Comparison of ENCODE assay signal across 27 cellular contexts in genomic region chr7:64838691-64839090, GRCh38. TPM values are rescaled to one million over a fixed set of nuclear protein-coding genes. Genes with fewer than 3 reads are reported as not detected.
DNase-seq lines count a peak whose midpoint lies in the region; ATAC-seq, FAIRE-seq and TF ChIP-seq lines count a peak whose summit lies in the region.
"Had no signal": no experiment of that assay in that cellular context is flagged by ENCODE, and none has a peak within 500 bp of the region (broad histone marks: within the 10 kb centered on the region; RNA-seq: fewer than 3 reads in every experiment).

No MANE protein-coding gene starts in this region.

- CTCF ChIA-PET in K562 (lab: Yijun Ruan, JAX; ENCODE audit: low intra/inter-chr PET ratio) = no interaction called here

- H3K27me3 ChIP-seq in K562 (ENCODE audit: control insufficient read depth in 2 of 2, insufficient read depth in 2 of 2, low read length in 2 of 2) (no peaks in the 10 kb centered on the region), testis (no peaks in the 10 kb centered on the region)
- H3K27me3 ChIP-seq: BE2C, BLaER1 had no signal

- H2AFZ ChIP-seq in K562 (ENCODE audit: low read depth, low read length) = no peak overlapping the region

- H3K79me2 ChIP-seq in K562 (ENCODE audit: control insufficient read depth, insufficient read depth, low read length) = no peaks in the 10 kb centered on the region

- H4K20me1 ChIP-seq in K562 (replicated peaks; ENCODE audit: control insufficient read depth, insufficient read depth, low read length) = no peaks in the 10 kb centered on the region
- H4K20me1 ChIP-seq: BLaER1 had no signal

- peaks cover 35% of the 10 kb centered on the region for H3K36me3 Mint-ChIP-seq in activated T-cell treated with anti-CD3 and anti-CD28 coated beads, Interleukin-2, amount 50 U/mL, for 24 hours (ENCODE audit: low read depth)

- FAIRE-seq in K562 (lab: Jason Lieb, UNC) = no peak
- FAIRE-seq: A204.1, GM12892, GM18507 had no signal

- no peak overlapping the region for H3K27ac Mint-ChIP-seq in activated T-cell treated with anti-CD3 and anti-CD28 coated beads, Interleukin-2, amount 50 U/mL, for 24 hours
- H3K27ac Mint-ChIP-seq: CD4-positive, alpha-beta memory T cell; CD4-positive, CD25-positive, alpha-beta regulatory T cell had no signal

- POLR2A ChIA-PET in K562 (lab: Yijun Ruan, JAX) = no interaction called here

- H3K27me3 Mint-ChIP-seq in activated T-cell treated with anti-CD3 and anti-CD28 coated beads, Interleukin-2, amount 50 U/mL, for 24 hours = no peaks in the 10 kb centered on the region
- H3K27me3 Mint-ChIP-seq: CD4-positive, alpha-beta memory T cell; CD4-positive, CD25-positive, alpha-beta regulatory T cell had no signal

- peaks cover 7% of the 10 kb centered on the region for H3K9me3 ChIP-seq in K562 (replicated peaks; ENCODE audit: control insufficient read depth, insufficient read depth, low read depth, low read length)
- no peaks in the 10 kb centered on the region for H3K9me3 ChIP-seq in testis
- H3K9me3 ChIP-seq: BE2C had no signal

- no peak for TF ChIP-seq EP300 in K562 (IDR thresholded peaks at IDR 0.05; ENCODE audit: low read length)

- H3K4me1 ChIP-seq in K562 (replicated peaks in 1 of 2; ENCODE audit: control insufficient read depth in 2 of 2, insufficient read depth in 2 of 2, low read length in 2 of 2) = no peaks in the 10 kb centered on the region
- H3K4me1 ChIP-seq in testis = no peaks in the 10 kb centered on the region
- H3K4me1 ChIP-seq: BE2C, BLaER1 had no signal

- no peaks in the 10 kb centered on the region for H3K36me3 ChIP-seq in K562 (ENCODE audit: control insufficient read depth, insufficient read depth, low read length)
- H3K36me3 ChIP-seq in testis (ENCODE audit: low read depth, missing control alignments) = no peaks in the 10 kb centered on the region
- H3K36me3 ChIP-seq: BE2C had no signal

- ATAC-seq in K562 = no peak
- ATAC-seq in HG02840 (IDR thresholded peaks at IDR 0.05; ENCODE audit: low FRiP score, unreplicated experiment) = no peak
- ATAC-seq: GM12878 had no signal

- H3K4me1 Mint-ChIP-seq in activated T-cell treated with anti-CD3 and anti-CD28 coated beads, Interleukin-2, amount 50 U/mL, for 24 hours (ENCODE audit: low read depth) = no peaks in the 10 kb centered on the region
- H3K4me1 Mint-ChIP-seq: CD14-positive monocyte; CD4-positive, alpha-beta memory T cell had no signal

- TF ChIP-seq RAD21 in K562 (CRISPR knock-in tag; conservative IDR thresholded peaks at IDR 0.05 in 1 of 2, IDR thresholded peaks at IDR 0.05 in 1 of 2) = no peak

- TF ChIP-seq CTCF in K562 (IDR thresholded peaks at IDR 0.05 in 2 of 3, conservative IDR thresholded peaks at IDR 0.05 in 1 of 3; ENCODE audit: insufficient read depth in 2 of 3, low read depth in 1 of 3, low read length in 3 of 3) (no peak), testis (IDR thresholded peaks at IDR 0.05) (no peak)

- peaks cover 61% of the 10 kb centered on the region for H3K9me3 Mint-ChIP-seq in activated T-cell treated with anti-CD3 and anti-CD28 coated beads, Interleukin-2, amount 50 U/mL, for 24 hours

- TF ChIP-seq POLR2A in K562 (conservative IDR thresholded peaks at IDR 0.05) (no peak), testis (IDR thresholded peaks at IDR 0.05) (no peak)

- DNase-seq in activated T-cell treated with anti-CD3 and anti-CD28 coated beads, Interleukin-2, amount 50 U/mL, for 24 hours = no peak
- no peak for DNase-seq in activated T-cell treated with anti-CD3 and anti-CD28 coated beads for 4 hours
- peak in 3 of 4 experiments; percentile 12 to 48 (median 21) for DNase-seq in K562 (ENCODE audit: extremely low read depth in 1 of 4, low spot score in 3 of 4)
- peak; percentile 18 for DNase-seq in fibroblast of the conjunctiva (ENCODE audit: low read depth)
- DNase-seq in testis = no peak
- DNase-seq: 8988T; ACHN; BE2C; C1 segment of cervical spinal cord; CD4-positive, alpha-beta memory T cell; CD4-positive, CD25-positive, alpha-beta regulatory T cell; CD8-positive, alpha-beta memory T cell; COR-L47; DMS 273 treated with DMSO at 0.1 percent for 48 hours; DMS153; DMS53; DMS79; DND-41; EL; GDM1 had no signal

- BruUV-seq in K562 (replicated peaks; lab: Mats Ljungman, UMichigan) = no TSS peak

- intact Hi-C loops in K562 (cut with micrococcal nuclease) (no loop called here), testis (cut with DNase I; ENCODE audit: low total_unique reads) (no loop called here)

- no peaks in the 10 kb centered on the region for H3K9me1 ChIP-seq in K562 (ENCODE audit: control insufficient read depth, insufficient read depth, low read length)

- peak overlapping the region; percentile 29 for H3K4me3 Mint-ChIP-seq in activated T-cell treated with anti-CD3 and anti-CD28 coated beads, Interleukin-2, amount 50 U/mL, for 24 hours
- H3K4me3 Mint-ChIP-seq: CD14-positive monocyte; CD4-positive, CD25-positive, alpha-beta regulatory T cell; CD8-positive, alpha-beta memory T cell had no signal

- H3K4me2 ChIP-seq in K562 (ENCODE audit: insufficient read depth, low read length) = no peak overlapping the region
- H3K4me2 ChIP-seq: BLaER1 had no signal

- WGBS in K562 (ENCODE audit: insufficient coverage, low coverage, missing lambda C conversion rate) = 74% methylated on average over 14 of the region's 14 CpGs
- 74 to 75% methylated on average over 14 of the region's 14 CpGs for WGBS in testis, 2 donors

- in situ Hi-C loops in K562 (cut with MboI) = no loop called here

- H3K27ac ChIP-seq in K562 (ENCODE audit: extremely low read depth, low read depth, low read length) (no peak overlapping the region; the same call in 2 of the 3 replicates), testis (no peak overlapping the region)
- H3K27ac ChIP-seq: BLaER1 had no signal

- no peak overlapping the region; a peak in 1 of 4 replicates for H3K9ac ChIP-seq in K562 (ENCODE audit: insufficient read depth in 1 of 2, low read depth in 2 of 2, low read length in 2 of 2)
- H3K9ac ChIP-seq: BLaER1 had no signal

- H3K4me3 ChIP-seq in K562 (0 out of 2 replicates have a peak overlapping the region, but pooled peaks have one; percentile 16), testis (no peak overlapping the region)
- H3K4me3 ChIP-seq: BLaER1, GM12878 had no signal

TF ChIP-seq in K562, 482 proteins besides CTCF, POLR2A, EP300 and RAD21 (continues in another document):
- no peak for TF ChIP-seq TAL1 (IDR thresholded peaks at IDR 0.05)
- TF ChIP-seq ZNF668 (CRISPR knock-in tag; IDR thresholded peaks at IDR 0.05) = no peak
- TF ChIP-seq, protein P1, sequence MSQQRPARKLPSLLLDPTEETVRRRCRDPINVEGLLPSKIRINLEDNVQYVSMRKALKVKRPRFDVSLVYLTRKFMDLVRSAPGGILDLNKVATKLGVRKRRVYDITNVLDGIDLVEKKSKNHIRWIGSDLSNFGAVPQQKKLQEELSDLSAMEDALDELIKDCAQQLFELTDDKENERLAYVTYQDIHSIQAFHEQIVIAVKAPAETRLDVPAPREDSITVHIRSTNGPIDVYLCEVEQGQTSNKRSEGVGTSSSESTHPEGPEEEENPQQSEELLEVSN (IDR thresholded peaks at IDR 0.05; ENCODE audit: borderline replicate concordance in 1 of 2, extremely low read depth in 1 of 2, insufficient read depth in 1 of 2, insufficient read length in 1 of 2, low read depth in 1 of 2, low read length in 1 of 2, poor library complexity in 1 of 2, severe bottlenecking in 1 of 2) = no peak
- TF ChIP-seq ZNF239 (CRISPR knock-in tag; IDR thresholded peaks at IDR 0.05) = no peak
- TF ChIP-seq MEF2A (IDR thresholded peaks at IDR 0.05; ENCODE audit: control insufficient read depth, low read depth, low read length) = no peak
- no peak for TF ChIP-seq RUNX1 (IDR thresholded peaks at IDR 0.05; ENCODE audit: low read depth)
- TF ChIP-seq YY1 (IDR thresholded peaks at IDR 0.05; ENCODE audit: borderline replicate concordance in 1 of 3, control insufficient read depth in 1 of 3, extremely low read depth in 1 of 3, insufficient read depth in 3 of 3, insufficient read length in 1 of 3, insufficient replicate concordance in 2 of 3, low read depth in 1 of 3, low read length in 2 of 3) = peak; percentile 27 to 79 (median 41)
- no peak for TF ChIP-seq E2F3 (CRISPR knock-in tag; IDR thresholded peaks at IDR 0.05)
- no peak for TF ChIP-seq ETV6 (IDR thresholded peaks at IDR 0.05; ENCODE audit: borderline replicate concordance in 1 of 2, low read depth in 2 of 2, low read length in 1 of 2)
- no peak for TF ChIP-seq ETV6 (CRISPR knock-in tag; IDR thresholded peaks at IDR 0.05; ENCODE audit: borderline replicate concordance)
- peak; percentile 28 for TF ChIP-seq TAF1 (IDR thresholded peaks at IDR 0.05; ENCODE audit: control insufficient read depth, extremely low read depth, insufficient read depth, low read length, severe bottlenecking)
- no peak for TF ChIP-seq PML (IDR thresholded peaks at IDR 0.05; ENCODE audit: low read length)
- TF ChIP-seq ZNF431 (CRISPR knock-in tag; IDR thresholded peaks at IDR 0.05) = no peak
- no peak for TF ChIP-seq TARDBP (IDR thresholded peaks at IDR 0.05)
- TF ChIP-seq ZNF224 (CRISPR knock-in tag; IDR thresholded peaks at IDR 0.05) = no peak
- TF ChIP-seq ILF3 (IDR thresholded peaks at IDR 0.05; ENCODE audit: borderline replicate concordance) = no peak
- TF ChIP-seq ZNF77 (CRISPR knock-in tag; IDR thresholded peaks at IDR 0.05) = no peak

RNA-seq across cellular contexts. Expression of gene ZNF138, which starts 44.5 kb away (rescaled TPM):
- 8.1 and 38.1 TPM in 2 replicates for total RNA-seq in K562 (2011; cell fraction: chromatin; rRNA removed; ENCODE audit: low replicate concordance)
- 5.3 and 6.8 TPM in 2 replicates for total RNA-seq in K562 (2011; cell fraction: nucleolus; rRNA removed)
- 10.4 and 10.6 TPM in 2 replicates for total RNA-seq in K562 (2011; cell fraction: nucleoplasm; rRNA removed)
- total RNA-seq in K562 (2014; rRNA removed) = 14.6 and 16.9 TPM in 2 replicates
- 27.4 and 31.6 TPM in 2 replicates for total RNA-seq in K562 (2014; rRNA removed; fragmentation: Illumina TruSeq; extraction: Trizol)
- total RNA-seq in K562 (2015; rRNA removed; fragmentation: Illumina TruSeq; extraction: Trizol) = 24.8 and 29.1 TPM in 2 replicates
- total RNA-seq in K562 (2021) = 15.7 and 16.4 TPM in 2 replicates
- 18.3 and 23.2 TPM in 2 replicates for polyA plus RNA-seq in K562 (2011; rRNA removed)
- 3.7 and 7.1 TPM in 2 replicates for polyA plus RNA-seq in K562 (2011; cell fraction: cytosol; rRNA removed)
- polyA plus RNA-seq in K562 (2011; cell fraction: nucleus; rRNA removed) = 7.2 and 13.0 TPM in 2 replicates
- 11.7 and 25.5 TPM in 2 replicates for polyA plus RNA-seq in K562 (2012)
- 26.8 and 34.9 TPM in 2 replicates for polyA plus RNA-seq in K562 (2014; fragmentation: Illumina TruSeq; extraction: Trizol)
- polyA plus RNA-seq in K562 (2014; fragmentation: Nextera tagmentation; extraction: Ambion mirVana) = 10 to 100 TPM; 16.6 to 22.5 TPM
- polyA plus RNA-seq in K562 (2014; rRNA removed) = 22.6 and 23.2 TPM in 2 replicates
- 14.8 and 23.9 TPM in 2 replicates for polyA minus RNA-seq in K562 (2011; rRNA and poly(A)+ RNA removed)
- polyA minus RNA-seq in K562 (2011; cell fraction: cytosol; rRNA and poly(A)+ RNA removed) = 7.7 and 7.8 TPM in 2 replicates
- 5.0 and 12.3 TPM in 2 replicates for polyA minus RNA-seq in K562 (2011; cell fraction: nucleus; rRNA and poly(A)+ RNA removed)
- 10 to 100 TPM; 13.1 to 19.1 TPM for total RNA-seq in testis
- polyA plus RNA-seq in testis (ENCODE audit: insufficient read depth, low read depth, low replicate concordance) = 3.9 TPM

Comparison
In these comparisons a context has a peak if more than half of its experiments do, and no peak if none do; other contexts are left out.
1. DNase-seq: peak in K562 (3 of 4) and fibroblast of the conjunctiva (single experiment); none in activated T-cell treated with anti-CD3 and anti-CD28 coated beads, Interleukin-2, amount 50 U/mL, for 24 hours (single experiment), activated T-cell treated with anti-CD3 and anti-CD28 coated beads for 4 hours (single experiment) and testis (single experiment).